ENCODE assay signal across 22 cellular contexts in genomic region chr10:95588025-95588424, GRCh38.
"Had no signal": no experiment of that assay in that cellular context is flagged by ENCODE, and none has a peak within 500 bp of the region (broad histone marks: within the 10 kb centered on the region; RNA-seq: fewer than 3 reads in every experiment).

No MANE protein-coding gene starts in this region.

- H3K27ac ChIP-seq: coronary artery, pancreas, psoas muscle, right atrium auricular region, spleen, thyroid gland had no signal

- DNase-seq: activated CD4-positive, alpha-beta T cell treated with anti-CD3 and anti-CD28 coated beads, Interleukin-2, amount 50 U/mL, for 4 hours; activated CD8-positive, alpha-beta memory T cell treated with anti-CD3 and anti-CD28 coated beads for 24 hours; activated CD8-positive, alpha-beta memory T cell treated with anti-CD3 and anti-CD28 coated beads, Interleukin-2, amount 50 U/mL, for 4 hours; activated naive CD4-positive, alpha-beta T cell; activated naive CD8-positive, alpha-beta T cell treated with anti-CD3 and anti-CD28 coated beads for 36 hours; activated T-cell treated with anti-CD3 and anti-CD28 coated beads, Interleukin-2, amount 50 U/mL, for 24 hours; foreskin fibroblast; immature natural killer cell; left ventricle myocardium superior; nephron progenitor cell; pancreas; psoas muscle; spleen; stimulated activated CD4-positive, alpha-beta T cell treated with anti-CD3 and anti-CD28 coated beads, Interleukin-4, amount 100 ng/mL, for 24 hours; stimulated activated naive CD8-positive, alpha-beta T cell treated with anti-CD3 and anti-CD28 coated beads, Interleukin-15, Interleukin-2, amounts not matched to agents 100 U/mL and 50 U/mL, for 24 hours; substantia nigra; T-helper 1 cell; thyroid gland had no signal

- H3K36me3 ChIP-seq: pancreas, right atrium auricular region, spleen, thyroid gland had no signal

- H3K4me3 ChIP-seq: coronary artery, pancreas, psoas muscle, right atrium auricular region, spleen, thyroid gland had no signal

- H3K27me3 ChIP-seq: pancreas, right atrium auricular region, spleen, thyroid gland had no signal

- H3K4me1 ChIP-seq: pancreas, psoas muscle, right atrium auricular region, spleen, thyroid gland had no signal

- ATAC-seq: activated T-helper 17 cell treated with anti-CD3 and anti-CD28 coated beads, Interleukin-2, amount 50 U/mL, for 72 hours; left ventricle myocardium superior; pancreas; stimulated activated naive CD8-positive, alpha-beta T cell treated with anti-CD3 and anti-CD28 coated beads, Interleukin-15, Interleukin-2, amounts not matched to agents 100 U/mL and 50 U/mL, for 24 hours; WTC11 had no signal

- H3K9me3 ChIP-seq: pancreas, psoas muscle, right atrium auricular region, spleen, thyroid gland had no signal
